In the genomic region with DNA sequence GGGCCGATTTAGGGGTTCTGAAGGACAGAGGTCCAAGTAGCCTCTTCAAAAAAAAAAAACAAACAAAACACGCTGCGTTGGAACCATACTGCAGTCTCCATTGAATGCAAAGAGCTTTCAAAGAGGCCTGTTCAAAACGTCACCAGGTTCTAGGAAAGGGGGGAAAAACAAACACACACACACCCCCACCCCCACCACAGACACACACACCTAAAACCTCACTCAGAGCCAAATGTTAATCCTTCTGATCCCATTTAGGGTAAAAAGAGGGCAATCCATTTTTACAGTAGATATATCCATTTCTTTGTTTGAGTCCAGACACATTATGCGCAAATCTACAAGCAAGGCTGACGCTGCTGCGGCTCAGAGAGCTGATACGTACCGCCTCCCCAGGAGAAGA, we compare ENCODE assay signal across 8 cellular contexts. TPM values are rescaled to one million over a fixed set of nuclear protein-coding genes. Genes with fewer than 3 reads are reported as not detected.
DNase-seq lines count a peak whose midpoint lies in the region; ATAC-seq, FAIRE-seq and TF ChIP-seq lines count a peak whose summit lies in the region.

No MANE protein-coding gene starts in this region.

- TF ChIP-seq CTCF in heart right ventricle (IDR thresholded peaks at IDR 0.05): no peak
- TF ChIP-seq CTCF in keratinocyte (optimal IDR thresholded peaks at IDR 0.05 in 1 of 3, IDR thresholded peaks at IDR 0.05 in 1 of 3, conservative IDR thresholded peaks at IDR 0.05 in 1 of 3; ENCODE audit: extremely low read depth in 1 of 3, insufficient read depth in 2 of 3, low read length in 3 of 3): no peak
- no peak for TF ChIP-seq CTCF in uterus (IDR thresholded peaks at IDR 0.05)

- dilution Hi-C loops in keratinocyte (cut with MboI; ENCODE audit: extremely low pct_ligation_motif_present, low sequenced_read_pairs): no loop called here

- 36 to 58% methylated on average over 9 of the region's 9 CpGs for WGBS in heart right ventricle, 2 donors

- no peak for DNase-seq in heart right ventricle
- no peak for DNase-seq in left ventricle myocardium superior
- no peak for DNase-seq in activated T-helper 2 cell treated with anti-CD3 and anti-CD28 coated beads, Interferon-gamma antibody, Interleukin-2, Interleukin-4, amounts not matched to agents 10 μg/mL and 5 μg/mL and 100 μg/mL, durations not matched to agents 14 hours and 24 hours and 36 hours (ENCODE audit: low spot score)
- DNase-seq in keratinocyte (ENCODE audit: low read depth, low spot score): no peak
- DNase-seq in uterus: no peak
- DNase-seq in NCI-H1930 (lab: John Stamatoyannopoulos, UW): no peak
- DNase-seq in KG1 (lab: John Stamatoyannopoulos, UW): no peak

- peak overlapping the region; percentile 59 for H3K27ac Mint-ChIP-seq in activated T-helper 2 cell treated with anti-CD3 and anti-CD28 coated beads, Interferon-gamma antibody, Interleukin-2, Interleukin-4, amounts not matched to agents 10 μg/mL and 5 μg/mL and 100 μg/mL, durations not matched to agents 14 hours and 24 hours and 36 hours

- H3K36me3 ChIP-seq in heart right ventricle (peaks cover 0 to 8% (median 0%) of the 10 kb centered on the region in 9 donors), keratinocyte (ENCODE audit: control insufficient read depth in 2 of 2, extremely low read depth in 1 of 2, insufficient read depth in 2 of 2, low read length in 2 of 2) (peaks cover 0 to 3% of the 10 kb centered on the region in 2 experiments), uterus (no peaks in the 10 kb centered on the region)

- no peaks in the 10 kb centered on the region for H3K9me3 ChIP-seq in heart right ventricle
- H3K9me3 ChIP-seq in keratinocyte (ENCODE audit: control insufficient read depth, low read depth, low read length): no peaks in the 10 kb centered on the region
- no peaks in the 10 kb centered on the region for H3K9me3 ChIP-seq in uterus

- H3K27me3 ChIP-seq in heart right ventricle: peaks cover 0 to 9% (median 0%) of the 10 kb centered on the region in 7 donors
- H3K27me3 ChIP-seq in keratinocyte (ENCODE audit: control insufficient read depth, extremely low read depth, insufficient read depth, low read length): no peaks in the 10 kb centered on the region
- no peaks in the 10 kb centered on the region for H3K27me3 ChIP-seq in uterus

- H3K4me3 ChIP-seq in heart right ventricle (peak overlapping the region in 9 of 10 donors; percentile 60 to 84 (median 71)), keratinocyte (ENCODE audit: control insufficient read depth in 2 of 3, extremely low read depth in 1 of 3, insufficient read depth in 2 of 3, low read depth in 1 of 3, low read length in 3 of 3) (peak overlapping the region; percentile 72 to 89 (median 78)), uterus (peak overlapping the region; percentile 64 to 81)

- H3K4me1 ChIP-seq in heart right ventricle (peaks cover 0 to 8% (median 0%) of the 10 kb centered on the region in 9 donors), keratinocyte (ENCODE audit: control insufficient read depth, extremely low read depth, insufficient read depth, low read length) (peaks cover 17% of the 10 kb centered on the region), uterus (no peaks in the 10 kb centered on the region)

- peaks cover 17% of the 10 kb centered on the region for H3K4me1 Mint-ChIP-seq in activated T-helper 2 cell treated with anti-CD3 and anti-CD28 coated beads, Interferon-gamma antibody, Interleukin-2, Interleukin-4, amounts not matched to agents 10 μg/mL and 5 μg/mL and 100 μg/mL, durations not matched to agents 14 hours and 24 hours and 36 hours (ENCODE audit: low read depth)

- ATAC-seq in heart right ventricle (no peak), left ventricle myocardium superior (no peak), HG03039 (IDR thresholded peaks at IDR 0.05; ENCODE audit: unreplicated experiment) (no peak)

- intact Hi-C loops in heart right ventricle (cut with DNase I): loop anchor here in 1 of 10 donors (5.0 kb wide), 1 partner anchor 128 kb away; no protein-coding TSS in a partner anchor
- intact Hi-C loops in left ventricle myocardium superior (cut with micrococcal nuclease): no loop called here
- intact Hi-C loops in activated T-helper 2 cell treated with anti-CD3 and anti-CD28 coated beads, Interferon-gamma antibody, Interleukin-2, Interleukin-4, amounts not matched to agents 10 μg/mL and 5 μg/mL and 100 μg/mL, durations not matched to agents 14 hours and 24 hours and 36 hours (cut with micrococcal nuclease): loop anchor here (5.0 to 10.0 kb wide), 4 partner anchors 43 to 148 kb away; no protein-coding TSS in a partner anchor
- intact Hi-C loops in uterus (cut with DNase I; ENCODE audit: low total_unique reads): no loop called here

- H3K9me1 ChIP-seq in keratinocyte (ENCODE audit: control insufficient read depth, extremely low read depth, insufficient read depth, low read length): no peaks in the 10 kb centered on the region

- H3K9me3 Mint-ChIP-seq in activated T-helper 2 cell treated with anti-CD3 and anti-CD28 coated beads, Interferon-gamma antibody, Interleukin-2, Interleukin-4, amounts not matched to agents 10 μg/mL and 5 μg/mL and 100 μg/mL, durations not matched to agents 14 hours and 24 hours and 36 hours: no peaks in the 10 kb centered on the region

- H3K79me2 ChIP-seq in keratinocyte (ENCODE audit: control insufficient read depth, insufficient read depth, low read length): peaks cover 48% of the 10 kb centered on the region

- peaks cover 20% of the 10 kb centered on the region for H3K36me3 Mint-ChIP-seq in activated T-helper 2 cell treated with anti-CD3 and anti-CD28 coated beads, Interferon-gamma antibody, Interleukin-2, Interleukin-4, amounts not matched to agents 10 μg/mL and 5 μg/mL and 100 μg/mL, durations not matched to agents 14 hours and 24 hours and 36 hours (ENCODE audit: low read depth)

- H3K27ac ChIP-seq in heart right ventricle (peak overlapping the region in 3 of 10 donors; percentile 92 to 94 (median 94)), keratinocyte (ENCODE audit: control insufficient read depth, insufficient read depth, low read length) (no peak overlapping the region), uterus (peak overlapping the region; percentile 89 to 97)

- no peak overlapping the region for H2AFZ ChIP-seq in keratinocyte (ENCODE audit: control insufficient read depth, low read length)

- peak overlapping the region; percentile 97 for H3K4me3 Mint-ChIP-seq in activated T-helper 2 cell treated with anti-CD3 and anti-CD28 coated beads, Interferon-gamma antibody, Interleukin-2, Interleukin-4, amounts not matched to agents 10 μg/mL and 5 μg/mL and 100 μg/mL, durations not matched to agents 14 hours and 24 hours and 36 hours (ENCODE audit: low read depth)

- peak overlapping the region; percentile 66 for H3K9ac ChIP-seq in keratinocyte (ENCODE audit: control insufficient read depth, extremely low read depth, insufficient read depth, low read length)

- no peaks in the 10 kb centered on the region for H3K27me3 Mint-ChIP-seq in activated T-helper 2 cell treated with anti-CD3 and anti-CD28 coated beads, Interferon-gamma antibody, Interleukin-2, Interleukin-4, amounts not matched to agents 10 μg/mL and 5 μg/mL and 100 μg/mL, durations not matched to agents 14 hours and 24 hours and 36 hours (ENCODE audit: low read depth)

- FAIRE-seq in keratinocyte (lab: Jason Lieb, UNC): no peak

- peak overlapping the region; percentile 83 for H3K4me2 ChIP-seq in keratinocyte (ENCODE audit: control insufficient read depth, extremely low read depth, insufficient read depth, low read depth, low read length)

- TF ChIP-seq POLR2A in uterus (IDR thresholded peaks at IDR 0.05): no peak

- no peaks in the 10 kb centered on the region for H4K20me1 ChIP-seq in keratinocyte (ENCODE audit: control insufficient read depth, extremely low read depth, insufficient read depth, low read length)

RNA-seq across cellular contexts. Expression of gene NKRF, which starts 1.4 kb away (rescaled TPM):
- 1 to 10 TPM; 4.2 to 5.9 (median 4.6) TPM for total RNA-seq in heart right ventricle
- polyA plus RNA-seq in heart right ventricle: 1 to 10 TPM; 2.8 to 6.9 TPM
- 5.2 TPM for total RNA-seq in left ventricle myocardium superior
- 25.1 and 25.9 TPM in 2 replicates for total RNA-seq in activated T-helper 2 cell treated with anti-CD3 and anti-CD28 coated beads, Interferon-gamma antibody, Interleukin-2, Interleukin-4, amounts not matched to agents 10 μg/mL and 5 μg/mL and 100 μg/mL, durations not matched to agents 14 hours and 24 hours and 36 hours
- polyA plus RNA-seq in keratinocyte: 6.8 to 11.0 TPM (median 10.6 TPM) in 3 replicates
- polyA plus RNA-seq in keratinocyte (2011; ENCODE audit: low read depth): 8.5 TPM
- polyA plus RNA-seq in keratinocyte (2011; cell fraction: cytosol; rRNA removed): 6.3 and 11.3 TPM in 2 replicates
- 15.0 and 20.5 TPM in 2 replicates for polyA plus RNA-seq in keratinocyte (2011; cell fraction: nucleus; rRNA removed)
- 8.1 and 10.5 TPM in 2 replicates for polyA plus RNA-seq in keratinocyte (2012; ENCODE audit: low replicate concordance)
- 3.0 to 9.5 TPM (median 5.0 TPM) in 3 replicates for polyA minus RNA-seq in keratinocyte
- 10.4 TPM for polyA minus RNA-seq in keratinocyte (2011; cell fraction: cytosol; rRNA and poly(A)+ RNA removed)
- polyA minus RNA-seq in keratinocyte (2011; cell fraction: nucleus; rRNA and poly(A)+ RNA removed): 10.3 and 18.1 TPM in 2 replicates
- total RNA-seq in uterus: 10 to 100 TPM in 1 of 4 donors, 1 to 10 TPM in 2, under 1 TPM in 1; 0.29 to 10.5 (median 6.0) TPM

RNA-seq across cellular contexts. Expression of gene UBE2A, which starts 30.4 kb away (rescaled TPM):
- total RNA-seq in heart right ventricle (10 to 100 TPM; 64.6 to 77.7 (median 67.8) TPM), left ventricle myocardium superior (61.9 TPM), uterus (10 to 100 TPM; 32.0 to 47.0 (median 39.6) TPM)
- polyA plus RNA-seq in heart right ventricle (10 to 100 TPM; 51.7 to 64.3 TPM), keratinocyte (49.0 to 81.6 TPM (median 76.2 TPM) in 3 replicates)
- 60.6 and 61.6 TPM in 2 replicates for total RNA-seq in activated T-helper 2 cell treated with anti-CD3 and anti-CD28 coated beads, Interferon-gamma antibody, Interleukin-2, Interleukin-4, amounts not matched to agents 10 μg/mL and 5 μg/mL and 100 μg/mL, durations not matched to agents 14 hours and 24 hours and 36 hours
- 64.8 TPM for polyA plus RNA-seq in keratinocyte (2011; ENCODE audit: low read depth)
- polyA plus RNA-seq in keratinocyte (2011; cell fraction: cytosol; rRNA removed): 69.4 and 138 TPM in 2 replicates
- polyA plus RNA-seq in keratinocyte (2011; cell fraction: nucleus; rRNA removed): 74.4 and 76.7 TPM in 2 replicates
- polyA plus RNA-seq in keratinocyte (2012; ENCODE audit: low replicate concordance): 66.2 and 84.8 TPM in 2 replicates
- 20.0 to 34.1 TPM (median 23.3 TPM) in 3 replicates for polyA minus RNA-seq in keratinocyte
- polyA minus RNA-seq in keratinocyte (2011; cell fraction: cytosol; rRNA and poly(A)+ RNA removed): 72.9 TPM
- polyA minus RNA-seq in keratinocyte (2011; cell fraction: nucleus; rRNA and poly(A)+ RNA removed): 16.5 and 24.3 TPM in 2 replicates

RNA-seq across cellular contexts. Expression of gene STEEP1, which starts 39.6 kb away (rescaled TPM):
- total RNA-seq in heart right ventricle: 10 to 100 TPM; 12.1 to 24.0 (median 19.8) TPM
- polyA plus RNA-seq in heart right ventricle: 10 to 100 TPM in 1 of 2 donors, 1 to 10 TPM in 1; 2.7 to 14.6 TPM
- total RNA-seq in left ventricle myocardium superior: 16.0 TPM
- total RNA-seq in activated T-helper 2 cell treated with anti-CD3 and anti-CD28 coated beads, Interferon-gamma antibody, Interleukin-2, Interleukin-4, amounts not matched to agents 10 μg/mL and 5 μg/mL and 100 μg/mL, durations not matched to agents 14 hours and 24 hours and 36 hours: 21.9 and 22.0 TPM in 2 replicates
- 19.5 to 23.3 TPM (median 19.7 TPM) in 3 replicates for polyA plus RNA-seq in keratinocyte
- 25.4 TPM for polyA plus RNA-seq in keratinocyte (2011; ENCODE audit: low read depth)
- polyA plus RNA-seq in keratinocyte (2011; cell fraction: cytosol; rRNA removed): 19.0 and 19.1 TPM in 2 replicates
- 19.3 and 23.6 TPM in 2 replicates for polyA plus RNA-seq in keratinocyte (2011; cell fraction: nucleus; rRNA removed)
- polyA plus RNA-seq in keratinocyte (2012; ENCODE audit: low replicate concordance): 23.3 TPM in 2 replicates
- 14.3 to 24.2 TPM (median 16.7 TPM) in 3 replicates for polyA minus RNA-seq in keratinocyte
- polyA minus RNA-seq in keratinocyte (2011; cell fraction: cytosol; rRNA and poly(A)+ RNA removed): 7.9 TPM
- 12.1 and 17.9 TPM in 2 replicates for polyA minus RNA-seq in keratinocyte (2011; cell fraction: nucleus; rRNA and poly(A)+ RNA removed)
- 10 to 100 TPM in 2 of 4 donors, 1 to 10 TPM in 2; 1.2 to 47.0 (median 11.5) TPM for total RNA-seq in uterus
